Comparison of ENCODE assay signal across 8 cellular contexts in genomic region chr19:43575156-43575950, GRCh38. TPM values are rescaled to one million over a fixed set of nuclear protein-coding genes. Genes with fewer than 3 reads are reported as not detected.
DNase-seq lines count a peak whose midpoint lies in the region; ATAC-seq and TF ChIP-seq lines count a peak whose summit lies in the region.

TSS of gene PINLYP (plus strand) at chr19:43575801. CDS start at chr19:43577192, 1,391 bp downstream.
A gene with protein sequence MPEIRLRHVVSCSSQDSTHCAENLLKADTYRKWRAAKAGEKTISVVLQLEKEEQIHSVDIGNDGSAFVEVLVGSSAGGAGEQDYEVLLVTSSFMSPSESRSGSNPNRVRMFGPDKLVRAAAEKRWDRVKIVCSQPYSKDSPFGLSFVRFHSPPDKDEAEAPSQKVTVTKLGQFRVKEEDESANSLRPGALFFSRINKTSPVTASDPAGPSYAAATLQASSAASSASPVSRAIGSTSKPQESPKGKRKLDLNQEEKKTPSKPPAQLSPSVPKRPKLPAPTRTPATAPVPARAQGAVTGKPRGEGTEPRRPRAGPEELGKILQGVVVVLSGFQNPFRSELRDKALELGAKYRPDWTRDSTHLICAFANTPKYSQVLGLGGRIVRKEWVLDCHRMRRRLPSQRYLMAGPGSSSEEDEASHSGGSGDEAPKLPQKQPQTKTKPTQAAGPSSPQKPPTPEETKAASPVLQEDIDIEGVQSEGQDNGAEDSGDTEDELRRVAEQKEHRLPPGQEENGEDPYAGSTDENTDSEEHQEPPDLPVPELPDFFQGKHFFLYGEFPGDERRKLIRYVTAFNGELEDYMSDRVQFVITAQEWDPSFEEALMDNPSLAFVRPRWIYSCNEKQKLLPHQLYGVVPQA (minus strand): TSS chr19:43575527. CDS start chr19:43575458, 69 bp downstream.

- peak within 1 kb of the TSS; percentile 73 for H2AFZ ChIP-seq in trophoblast cell (ENCODE audit: insufficient read depth, low read length, poor library complexity)

- in situ Hi-C loops in transverse colon (cut with MboI; ENCODE audit: low pct_ligation_motif_present in 1 of 4, low pct_unique_long_range_greater_than_20kb in 1 of 4, low sequenced_read_pairs in 3 of 4): no loop called here

- peak within 1 kb of the TSS; percentile 5 for H2BK120ac ChIP-seq in trophoblast cell (ENCODE audit: insufficient read depth, low read length, poor library complexity)

- peak within 1 kb of the TSS; percentile 36 for H3K14ac ChIP-seq in trophoblast cell (ENCODE audit: low read length)

- H4K8ac ChIP-seq in trophoblast cell (ENCODE audit: low read depth, low read length): peak within 1 kb of the TSS; percentile 87

- peak within 1 kb of the TSS; percentile 66 for H4K12ac ChIP-seq in trophoblast cell (ENCODE audit: low read depth, low read length)

- H3K9ac ChIP-seq in adipocyte (ENCODE audit: low read length) (peak within 1 kb of the TSS; percentile 99), trophoblast cell (ENCODE audit: low read length) (peak within 1 kb of the TSS; percentile 96)

- no peak for TF ChIP-seq EP300 in transverse colon (IDR thresholded peaks at IDR 0.05; ENCODE audit: low read depth)

- ATAC-seq in HG02759 (IDR thresholded peaks at IDR 0.05; ENCODE audit: unreplicated experiment): peak; percentile 96

- intact Hi-C loops in cardiac septum (cut with DNase I): loop anchor here (1.0 kb wide), 1 partner anchor 21 kb away; the partner anchor contains the start of genes IRGQ and ZNF576
- intact Hi-C loops in transverse colon (cut with DNase I; ENCODE audit: low total_unique reads): no loop called here

- H3K9me3 ChIP-seq in adipocyte (ENCODE audit: control insufficient read depth, low read length) (no peaks in the 10 kb centered on the region), trophoblast cell (ENCODE audit: insufficient read depth, low read depth, low read length) (no peaks in the 10 kb centered on the region), transverse colon (no peaks in the 10 kb centered on the region)

- H2BK5ac ChIP-seq in trophoblast cell (ENCODE audit: low read depth, low read length, poor library complexity): peak within 1 kb of the TSS; percentile 10

- H3K27ac ChIP-seq in trophoblast cell (ENCODE audit: low read depth, low read length): no peak within 1 kb of the TSS
- H3K27ac ChIP-seq in transverse colon: peak within 1 kb of the TSS; percentile 81 to 94 (median 92)

- peak; percentile 48 for TF ChIP-seq POLR2A in transverse colon (IDR thresholded peaks at IDR 0.05)

- no peak for TF ChIP-seq CTCF in GM12864 (IDR thresholded peaks at IDR 0.05; ENCODE audit: low read depth, low read length, missing control alignments)
- no peak for TF ChIP-seq CTCF in transverse colon (IDR thresholded peaks at IDR 0.05)

- H3K4me2 ChIP-seq in trophoblast cell (ENCODE audit: low read length): peak within 1 kb of the TSS; percentile 87

- peak within 1 kb of the TSS; percentile 54 for H3K4ac ChIP-seq in trophoblast cell (ENCODE audit: low read depth, low read length)

- H3K4me3 ChIP-seq in GM12864 (ENCODE audit: low read depth, low read length): peak within 1 kb of the TSS; percentile 80
- H3K4me3 ChIP-seq in adipocyte (ENCODE audit: low read length): peak within 1 kb of the TSS; percentile 100
- H3K4me3 ChIP-seq in trophoblast cell (ENCODE audit: low read depth, low read length): peak within 1 kb of the TSS; percentile 98
- H3K4me3 ChIP-seq in transverse colon: peak within 1 kb of the TSS; percentile 72 to 99 (median 88)

- H2AK5ac ChIP-seq in trophoblast cell (ENCODE audit: low read length): peak within 1 kb of the TSS; percentile 7

- H3K18ac ChIP-seq in trophoblast cell (ENCODE audit: low read length): peak within 1 kb of the TSS; percentile 52

- no peak within 1 kb of the TSS for H2BK12ac ChIP-seq in trophoblast cell (ENCODE audit: low read length)

- peaks cover 7% of the 10 kb centered on the region for H3K36me3 ChIP-seq in adipocyte (ENCODE audit: control insufficient read depth, insufficient read depth, low read length, severe bottlenecking)
- peaks cover 2 to 9% of the 10 kb centered on the region in 2 experiments for H3K36me3 ChIP-seq in trophoblast cell (ENCODE audit: control insufficient read depth in 1 of 2, insufficient read depth in 2 of 2, low read length in 2 of 2)
- H3K36me3 ChIP-seq in transverse colon: no peaks in the 10 kb centered on the region

- H3K79me1 ChIP-seq in trophoblast cell (ENCODE audit: low read length): peaks cover 6% of the 10 kb centered on the region

- H3K79me2 ChIP-seq in trophoblast cell (ENCODE audit: control insufficient read depth, insufficient read depth, low read length, poor library complexity): peaks cover 4% of the 10 kb centered on the region

- no peak within 1 kb of the TSS for H3K23ac ChIP-seq in trophoblast cell (ENCODE audit: low read length)

- H3K27me3 ChIP-seq in adipocyte (replicated peaks; ENCODE audit: control insufficient read depth, insufficient read depth, low read length) (no peaks in the 10 kb centered on the region), trophoblast cell (ENCODE audit: insufficient read depth, low read length) (no peaks in the 10 kb centered on the region), transverse colon (no peaks in the 10 kb centered on the region)

- peak within 1 kb of the TSS; percentile 54 for H4K91ac ChIP-seq in trophoblast cell (ENCODE audit: low read depth, low read length)

- H3K4me1 ChIP-seq in adipocyte (ENCODE audit: control insufficient read depth, insufficient read depth, low read length) (peaks cover 9% of the 10 kb centered on the region), trophoblast cell (ENCODE audit: control insufficient read depth in 1 of 2, insufficient read depth in 2 of 2, low read length in 2 of 2) (peaks cover 3 to 10% of the 10 kb centered on the region in 2 experiments), transverse colon (peaks cover 5 to 27% (median 12%) of the 10 kb centered on the region in 4 donors)

- no CpG with 5 or more reads among the region's 51 CpGs for WGBS in trophoblast cell (ENCODE audit: extremely low coverage, insufficient coverage, insufficient read length)
- WGBS in transverse colon (ENCODE audit: low coverage in 1 of 2), 2 donors: 0 to 1% methylated on average over 5 to 30 of the region's 51 CpGs

- DNase-seq in GM12864 (ENCODE audit: low read depth) (peak; percentile 94), NCI-H1417 (lab: John Stamatoyannopoulos, UW) (peak; percentile 96 to 99 (median 99)), SW 1271 (lab: John Stamatoyannopoulos, UW) (peak; percentile 91 to 96), adipocyte (ENCODE audit: low read depth) (peak; percentile 100), cardiac septum (ENCODE audit: low spot score) (peak; percentile 98), trophoblast cell (peak; percentile 99), transverse colon (peak; percentile 98)

RNA-seq across cellular contexts. Expression of gene PINLYP, which starts in this region (rescaled TPM):
- total RNA-seq in cardiac septum (1.7 TPM), transverse colon (1 to 10 TPM in 3 of 4 donors, not detected in 1; 1.1 to 4.0 (median 1.6) TPM)
- polyA plus RNA-seq in trophoblast cell (2013): 2.1 TPM in 2 replicates

RNA-seq across cellular contexts. Expression of the second gene that starts in this region (rescaled TPM):
- total RNA-seq in cardiac septum (17.9 TPM), transverse colon (100 to 1,000 TPM in 1 of 4 donors, 10 to 100 TPM in 2, 1 to 10 TPM in 1; 8.0 to 147 (median 15.8) TPM)
- 31.0 and 32.7 TPM in 2 replicates for polyA plus RNA-seq in trophoblast cell (2013)
